17 cellular contexts compared by ENCODE assay signal in genomic region chr14:105102361-105102760, GRCh38. TPM values are rescaled to one million over a fixed set of nuclear protein-coding genes. Genes with fewer than 3 reads are reported as not detected.
DNase-seq lines count a peak whose midpoint lies in the region; ATAC-seq lines count a peak whose summit lies in the region.
"Had no signal": no experiment of that assay in that cellular context is flagged by ENCODE, and none has a peak within 500 bp of the region (broad histone marks: within the 10 kb centered on the region; RNA-seq: fewer than 3 reads in every experiment).

No MANE protein-coding gene starts in this region.

- intact Hi-C loops in cardiac septum (cut with DNase I) (no loop called here), left cardiac atrium (cut with DNase I) (no loop called here), posterior vena cava (cut with DNase I) (no loop called here)

- peak; percentile 33 for DNase-seq in cardiac septum (ENCODE audit: low spot score)
- no peak for DNase-seq in left cardiac atrium
- peak; percentile 15 for DNase-seq in posterior vena cava (ENCODE audit: low spot score)
- no peak for DNase-seq in OCI-M1 (lab: John Stamatoyannopoulos, UW)
- no peak for DNase-seq in NOMO-1 (lab: John Stamatoyannopoulos, UW; ENCODE audit: unreplicated experiment in 2 of 2)
- no peak for DNase-seq in stimulated activated naive B cell treated with anti-CD40 and anti-IgM and Interleukin-4, amounts not matched to agents 10 μg/mL and 1 μg/mL and 100 μg/mL, for 72 hours
- DNase-seq: 8988T; CD4-positive, alpha-beta memory T cell; DMS79 treated with DMSO at 0.1 percent for 48 hours; GF-D8; H9 had no signal

- peaks cover 4 to 6% of the 10 kb centered on the region in 2 donors for H3K9me3 Mint-ChIP-seq in stimulated activated naive B cell treated with anti-CD40 and anti-IgM and Interleukin-4, amounts not matched to agents 10 μg/mL and 1 μg/mL and 100 μg/mL, for 72 hours

- H3K4me3 Mint-ChIP-seq in stimulated activated naive B cell treated with anti-CD40 and anti-IgM and Interleukin-4, amounts not matched to agents 10 μg/mL and 1 μg/mL and 100 μg/mL, for 72 hours = no peak overlapping the region
- H3K4me3 Mint-ChIP-seq: CD14-positive monocyte; CD4-positive, alpha-beta memory T cell; H9 had no signal

- no peak overlapping the region for H3K27ac Mint-ChIP-seq in stimulated activated naive B cell treated with anti-CD40 and anti-IgM and Interleukin-4, amounts not matched to agents 10 μg/mL and 1 μg/mL and 100 μg/mL, for 72 hours
- H3K27ac Mint-ChIP-seq: CD14-positive monocyte had no signal

- no peak for ATAC-seq in left cardiac atrium
- ATAC-seq in esophagus mucosa = peak; percentile 37
- ATAC-seq in HG02870 (IDR thresholded peaks at IDR 0.05; ENCODE audit: unreplicated experiment) = no peak
- ATAC-seq in stimulated activated naive B cell treated with anti-CD40 and anti-IgM and Interleukin-4, amounts not matched to agents 10 μg/mL and 1 μg/mL and 100 μg/mL, for 72 hours (replicated peaks) = no peak
- ATAC-seq: HepG2 had no signal

- peaks cover 3 to 4% of the 10 kb centered on the region in 2 donors for H3K36me3 Mint-ChIP-seq in stimulated activated naive B cell treated with anti-CD40 and anti-IgM and Interleukin-4, amounts not matched to agents 10 μg/mL and 1 μg/mL and 100 μg/mL, for 72 hours
- H3K36me3 Mint-ChIP-seq: CD14-positive monocyte had no signal

- peaks cover 3 to 6% of the 10 kb centered on the region in 2 donors for H3K4me1 Mint-ChIP-seq in stimulated activated naive B cell treated with anti-CD40 and anti-IgM and Interleukin-4, amounts not matched to agents 10 μg/mL and 1 μg/mL and 100 μg/mL, for 72 hours
- H3K4me1 Mint-ChIP-seq: CD14-positive monocyte, H9 had no signal

- peaks cover 40 to 60% of the 10 kb centered on the region in 2 donors for H3K27me3 Mint-ChIP-seq in stimulated activated naive B cell treated with anti-CD40 and anti-IgM and Interleukin-4, amounts not matched to agents 10 μg/mL and 1 μg/mL and 100 μg/mL, for 72 hours

RNA-seq across cellular contexts. Expression of gene GPR132, which starts 37.1 kb away (rescaled TPM):
- total RNA-seq in cardiac septum = 0.73 TPM
- total RNA-seq in left cardiac atrium = 1 to 10 TPM; 1.1 to 2.1 TPM
- 0.36 TPM for total RNA-seq in esophagus mucosa
- 1 to 10 TPM; 1.8 to 3.1 TPM for total RNA-seq in posterior vena cava
- total RNA-seq: A673, H1, HepG2 had no signal

Comparison
In these comparisons a context has a peak if more than half of its experiments do, and no peak if none do; other contexts are left out.
1. DNase-seq: peak in cardiac septum (single experiment) and posterior vena cava (single experiment); none in left cardiac atrium (single experiment), OCI-M1 (single experiment), NOMO-1 (0 of 2) and stimulated activated naive B cell treated with anti-CD40 and anti-IgM and Interleukin-4, amounts not matched to agents 10 μg/mL and 1 μg/mL and 100 μg/mL, for 72 hours (single experiment).